Comparison of ENCODE assay signal across 8 cellular contexts in the genomic region with DNA sequence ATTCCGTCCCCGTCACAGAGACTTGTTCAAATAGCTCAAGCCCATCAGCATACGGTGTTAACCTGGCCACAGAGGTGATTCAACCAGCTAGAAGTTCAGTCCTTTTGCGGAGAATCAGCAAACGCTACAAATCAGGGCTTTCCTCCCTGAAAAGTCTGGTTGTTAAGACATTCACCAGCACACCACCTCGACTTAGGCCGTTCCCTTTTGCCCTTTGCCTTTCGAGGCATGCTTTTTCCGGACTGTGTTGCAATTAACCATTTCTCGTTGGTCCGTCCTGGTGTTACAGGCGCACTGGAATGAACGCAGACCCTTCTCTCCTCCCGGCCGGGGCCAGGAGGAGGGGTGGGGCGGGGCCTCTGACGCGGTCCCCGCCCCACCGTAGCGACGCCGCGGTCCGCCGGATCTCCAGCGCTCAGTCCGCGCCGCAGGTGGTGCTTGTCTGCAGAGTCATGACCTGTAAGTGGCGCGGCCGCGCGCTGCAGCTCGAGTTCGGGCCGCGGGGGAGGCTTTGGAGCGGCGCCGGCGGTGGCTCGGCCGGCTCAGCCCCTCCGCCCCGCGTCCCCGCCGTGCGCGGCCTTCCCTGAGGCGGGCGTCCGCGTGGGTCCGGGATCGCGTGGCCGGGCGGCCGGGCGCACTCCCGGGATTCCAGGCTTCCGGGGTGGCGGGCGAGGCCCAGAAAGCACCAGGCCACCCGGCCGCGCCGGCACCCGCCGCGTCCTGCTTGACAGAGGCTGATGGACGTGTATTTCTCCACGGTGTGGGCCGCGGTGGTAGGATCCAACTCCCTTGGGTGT. TPM values are rescaled to one million over a fixed set of nuclear protein-coding genes. Genes with fewer than 3 reads are reported as not detected.
DNase-seq lines count a peak whose midpoint lies in the region; ATAC-seq and TF ChIP-seq lines count a peak whose summit lies in the region.

A gene with protein sequence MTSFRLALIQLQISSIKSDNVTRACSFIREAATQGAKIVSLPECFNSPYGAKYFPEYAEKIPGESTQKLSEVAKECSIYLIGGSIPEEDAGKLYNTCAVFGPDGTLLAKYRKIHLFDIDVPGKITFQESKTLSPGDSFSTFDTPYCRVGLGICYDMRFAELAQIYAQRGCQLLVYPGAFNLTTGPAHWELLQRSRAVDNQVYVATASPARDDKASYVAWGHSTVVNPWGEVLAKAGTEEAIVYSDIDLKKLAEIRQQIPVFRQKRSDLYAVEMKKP (plus strand): TSS at position 418 of the 797 bp plus-strand sequence. CDS start 35 bp downstream, at position 453.

- H3K27me3 ChIP-seq in colonic mucosa: no peaks in the 10 kb centered on the region
- H3K27me3 ChIP-seq in layer of hippocampus (ENCODE audit: control insufficient read depth, insufficient read depth, low read length): no peaks in the 10 kb centered on the region

- ATAC-seq in GM19043 (IDR thresholded peaks at IDR 0.05; ENCODE audit: low read depth, unreplicated experiment) (peak; percentile 96), HG03354 (IDR thresholded peaks at IDR 0.05; ENCODE audit: poor library complexity, severe bottlenecking, unreplicated experiment) (peak; percentile 96)

- no peak for TF ChIP-seq CTCF in colonic mucosa (IDR thresholded peaks at IDR 0.05)

- no peaks in the 10 kb centered on the region for H3K36me3 ChIP-seq in colonic mucosa

- DNase-seq in Ammon's horn (ENCODE audit: low spot score) (peak; percentile 90), NCI-H524 (lab: John Stamatoyannopoulos, UW) (peak; percentile 65 to 83), colonic mucosa (peak; percentile 86)
- DNase-seq in activated CD4-positive, alpha-beta T cell treated with anti-CD3 and anti-CD28 coated beads for 48 hours: peak; percentile 88
- peak; percentile 61 to 77 for DNase-seq in stimulated activated CD4-positive, alpha-beta T cell treated with anti-CD3 and anti-CD28 coated beads, Interleukin-1b, Interleukin-23, amount 100 ng/mL, for 4 hours (ENCODE audit: low read depth in 2 of 2)

- H3K9ac ChIP-seq in colonic mucosa (ENCODE audit: low read depth in 2 of 2, low read length in 2 of 2): peak within 1 kb of the TSS; percentile 69 to 84

- H3K9me3 ChIP-seq in colonic mucosa: no peaks in the 10 kb centered on the region

- peaks cover 7% of the 10 kb centered on the region for H3K4me1 ChIP-seq in colonic mucosa

- H3K27ac ChIP-seq in colonic mucosa (peak within 1 kb of the TSS; percentile 50), layer of hippocampus (ENCODE audit: low read depth, low read length) (peak within 1 kb of the TSS; percentile 44)

- peak within 1 kb of the TSS; percentile 71 for H3K4me3 ChIP-seq in colonic mucosa

- intact Hi-C loops in colonic mucosa (cut with DNase I): no loop called here

RNA-seq across cellular contexts. Expression of the gene that starts here (rescaled TPM):
- 10 to 100 TPM; 25.5 to 29.2 TPM for total RNA-seq in colonic mucosa

Comparison
In these comparisons a context has a peak if more than half of its experiments do, and no peak if none do; other contexts are left out.
1. Peak in every context shown above with its lines: DNase-seq, ATAC-seq, H3K4me3 ChIP-seq and H3K27ac ChIP-seq.